Comparison of ENCODE assay signal across 8 cellular contexts in genomic region chr12:57069522-57069921, GRCh38. TPM values are rescaled to one million over a fixed set of nuclear protein-coding genes. Genes with fewer than 3 reads are reported as not detected.
DNase-seq lines count a peak whose midpoint lies in the region; ATAC-seq and TF ChIP-seq lines count a peak whose summit lies in the region.

No MANE protein-coding gene starts in this region.

- DNase-seq in CD1c-positive myeloid dendritic cell (ENCODE audit: extremely low spot score): peak; percentile 94
- peak; percentile 44 for DNase-seq in NCI-H748 treated with DMSO at 0.1 percent for 48 hours (lab: John Stamatoyannopoulos, UW)
- DNase-seq in activated CD8-positive, alpha-beta T cell treated with anti-CD3 and anti-CD28 coated beads, Interleukin-2, amount 10 ng/mL, durations not matched to agents 7 days and 5 days: peak; percentile 78
- DNase-seq in transverse colon: peak; percentile 66

- POLR2A ChIA-PET in activated CD8-positive, alpha-beta T cell treated with anti-CD3 and anti-CD28 coated beads, Interleukin-2, amount 10 ng/mL, durations not matched to agents 7 days and 5 days (lab: Charles Lee): interaction anchor here (0.7 to 6.7 kb wide), 8 partner anchors 9 to 58 kb away, joined by 3 to 84 read pairs (median 5); partner anchors contain the start of genes NEMP1 and STAT6

- H3K4me1 ChIP-seq in muscle layer of colon (ENCODE audit: insufficient read depth, low read length) (peaks cover 15% of the 10 kb centered on the region), transverse colon (peaks cover 0 to 14% (median 4%) of the 10 kb centered on the region in 4 donors)

- TF ChIP-seq POLR2A in transverse colon (IDR thresholded peaks at IDR 0.05): no peak

- in situ Hi-C loops in transverse colon (cut with MboI; ENCODE audit: low pct_ligation_motif_present in 1 of 4, low pct_unique_long_range_greater_than_20kb in 1 of 4, low sequenced_read_pairs in 3 of 4): loop anchor here in 1 of 4 donors (5.0 to 10.0 kb wide), 2 partner anchors 43 to 65 kb away; partner anchors contain the start of genes STAT6 and ZBTB39

- 0 to 37% methylated on average over 1 to 3 of the region's 3 CpGs for WGBS in transverse colon (ENCODE audit: low coverage in 1 of 2), 2 donors

- H3K36me3 ChIP-seq in muscle layer of colon (ENCODE audit: insufficient read depth, low read length) (no peaks in the 10 kb centered on the region), transverse colon (peaks cover 0 to 8% (median 0%) of the 10 kb centered on the region in 4 donors)

- peak overlapping the region; percentile 76 for H3K27ac Mint-ChIP-seq in activated CD8-positive, alpha-beta T cell treated with anti-CD3 and anti-CD28 coated beads, Interleukin-2, amount 10 ng/mL, durations not matched to agents 7 days and 5 days

- intact Hi-C loops in transverse colon (cut with DNase I; ENCODE audit: low total_unique reads): loop anchor here (5.0 kb wide), 1 partner anchor 113 kb away; no protein-coding TSS in a partner anchor

- H3K9ac ChIP-seq in muscle layer of colon (ENCODE audit: low read length): peak overlapping the region; percentile 44

- H3K9me3 ChIP-seq in muscle layer of colon (ENCODE audit: low read length) (no peaks in the 10 kb centered on the region), transverse colon (no peaks in the 10 kb centered on the region)

- no peaks in the 10 kb centered on the region for H3K9me3 Mint-ChIP-seq in activated CD8-positive, alpha-beta T cell treated with anti-CD3 and anti-CD28 coated beads, Interleukin-2, amount 10 ng/mL, durations not matched to agents 7 days and 5 days (ENCODE audit: insufficient read depth)

- no peaks in the 10 kb centered on the region for H3K27me3 Mint-ChIP-seq in activated CD8-positive, alpha-beta T cell treated with anti-CD3 and anti-CD28 coated beads, Interleukin-2, amount 10 ng/mL, durations not matched to agents 7 days and 5 days (ENCODE audit: low read depth)

- ATAC-seq in GM19025 (IDR thresholded peaks at IDR 0.05; ENCODE audit: low read depth, unreplicated experiment): peak; percentile 85
- ATAC-seq in HG03439 (IDR thresholded peaks at IDR 0.05; ENCODE audit: unreplicated experiment): peak; percentile 75
- peak; percentile 95 for ATAC-seq in activated CD8-positive, alpha-beta T cell treated with anti-CD3 and anti-CD28 coated beads, Interleukin-2, amount 10 ng/mL, durations not matched to agents 7 days and 5 days
- ATAC-seq in esophagus mucosa: peak; percentile 95

- peak; percentile 82 to 95 (median 90) for TF ChIP-seq CTCF in transverse colon (IDR thresholded peaks at IDR 0.05)

- H3K36me3 Mint-ChIP-seq in activated CD8-positive, alpha-beta T cell treated with anti-CD3 and anti-CD28 coated beads, Interleukin-2, amount 10 ng/mL, durations not matched to agents 7 days and 5 days (ENCODE audit: low read depth): peaks cover 61% of the 10 kb centered on the region

- H3K27me3 ChIP-seq in muscle layer of colon (ENCODE audit: control insufficient read depth in 1 of 2, insufficient read depth in 2 of 2, low read length in 2 of 2): no peaks in the 10 kb centered on the region
- H3K27me3 ChIP-seq in transverse colon: no peaks in the 10 kb centered on the region

- H3K4me3 Mint-ChIP-seq in activated CD8-positive, alpha-beta T cell treated with anti-CD3 and anti-CD28 coated beads, Interleukin-2, amount 10 ng/mL, durations not matched to agents 7 days and 5 days: peak overlapping the region; percentile 5

- TF ChIP-seq EP300 in transverse colon (IDR thresholded peaks at IDR 0.05; ENCODE audit: low read depth): no peak

- no peak overlapping the region for H3K4me3 ChIP-seq in muscle layer of colon (ENCODE audit: low read depth in 1 of 2, low read length in 2 of 2)
- no peak overlapping the region for H3K4me3 ChIP-seq in transverse colon

- peak overlapping the region; percentile 70 for H3K27ac ChIP-seq in muscle layer of colon (ENCODE audit: low read depth, low read length)
- H3K27ac ChIP-seq in transverse colon: peak overlapping the region; percentile 57 to 81 (median 78)

- peaks cover 44% of the 10 kb centered on the region for H3K4me1 Mint-ChIP-seq in activated CD8-positive, alpha-beta T cell treated with anti-CD3 and anti-CD28 coated beads, Interleukin-2, amount 10 ng/mL, durations not matched to agents 7 days and 5 days (ENCODE audit: low read depth)

- CTCF ChIA-PET in activated CD8-positive, alpha-beta T cell treated with anti-CD3 and anti-CD28 coated beads, Interleukin-2, amount 10 ng/mL, durations not matched to agents 7 days and 5 days (lab: Charles Lee): interaction anchor here (0.7 to 11.4 kb wide), 37 partner anchors 9 to 441 kb away, joined by 3 to 233 read pairs (median 5); partner anchors contain the start of genes NAB2, NEMP1, SHMT2 and STAT6

RNA-seq across cellular contexts. Expression of gene NEMP1, which starts 9.1 kb away (rescaled TPM):
- 10 to 100 TPM; 56.4 to 56.9 TPM for total RNA-seq in activated CD8-positive, alpha-beta T cell treated with anti-CD3 and anti-CD28 coated beads, Interleukin-2, amount 10 ng/mL, durations not matched to agents 7 days and 5 days
- 5.7 TPM for total RNA-seq in esophagus mucosa
- 10 to 100 TPM in 1 of 4 donors, 1 to 10 TPM in 3; 4.0 to 66.7 (median 5.2) TPM for total RNA-seq in transverse colon

RNA-seq across cellular contexts. Expression of gene NAB2, which starts 19.4 kb away (rescaled TPM):
- total RNA-seq in activated CD8-positive, alpha-beta T cell treated with anti-CD3 and anti-CD28 coated beads, Interleukin-2, amount 10 ng/mL, durations not matched to agents 7 days and 5 days: 10 to 100 TPM; 12.9 to 13.7 TPM
- 13.7 TPM for total RNA-seq in esophagus mucosa
- 1 to 10 TPM; 2.6 to 9.1 (median 4.7) TPM for total RNA-seq in transverse colon

RNA-seq across cellular contexts. Expression of gene MYO1A, which starts 19.6 kb away (rescaled TPM):
- total RNA-seq in activated CD8-positive, alpha-beta T cell treated with anti-CD3 and anti-CD28 coated beads, Interleukin-2, amount 10 ng/mL, durations not matched to agents 7 days and 5 days: 1 to 10 TPM; 1.3 to 1.4 TPM
- total RNA-seq in esophagus mucosa (0.52 TPM), transverse colon (100 to 1,000 TPM; 118 to 234 (median 184) TPM)

RNA-seq across cellular contexts. Expression of gene STAT6, which starts 41.6 kb away (rescaled TPM):
- 100 to 1,000 TPM; 189 TPM for total RNA-seq in activated CD8-positive, alpha-beta T cell treated with anti-CD3 and anti-CD28 coated beads, Interleukin-2, amount 10 ng/mL, durations not matched to agents 7 days and 5 days
- total RNA-seq in esophagus mucosa (108 TPM), transverse colon (100 to 1,000 TPM; 181 to 318 (median 198) TPM)

RNA-seq across cellular contexts. Expression of gene TAC3, which starts 53.2 kb away (rescaled TPM):
- not detected for total RNA-seq in activated CD8-positive, alpha-beta T cell treated with anti-CD3 and anti-CD28 coated beads, Interleukin-2, amount 10 ng/mL, durations not matched to agents 7 days and 5 days
- total RNA-seq in esophagus mucosa (not detected), transverse colon (10 to 100 TPM in 1 of 4 donors, 1 to 10 TPM in 2, not detected in 1; 2.5 to 47.1 (median 9.2) TPM)

Comparison
In these comparisons a context has a peak if more than half of its experiments do, and no peak if none do; other contexts are left out.
1. DNase-seq: peak in every context shown above with its lines; median percentile 94 in CD1c-positive myeloid dendritic cell; 78 in activated CD8-positive, alpha-beta T cell treated with anti-CD3 and anti-CD28 coated beads, Interleukin-2, amount 10 ng/mL, durations not matched to agents 7 days and 5 days; 66 in transverse colon; 44 in NCI-H748 treated with DMSO at 0.1 percent for 48 hours.
2. RNA of gene MYO1A, which starts 19.6 kb away (total RNA-seq): 118 to 234 TPM in transverse colon; 1.3 to 1.4 TPM in activated CD8-positive, alpha-beta T cell treated with anti-CD3 and anti-CD28 coated beads, Interleukin-2, amount 10 ng/mL, durations not matched to agents 7 days and 5 days and 0.52 TPM in esophagus mucosa (single experiment); every median in the first group is over 10 times any median in the second.
3. Peak in every context shown above with its lines, with median percentiles within 50 percentile points of each other: ATAC-seq.